In genomic region chr2:83069724-83070123, GRCh38 we compare ENCODE assay signal across 18 cellular contexts.
DNase-seq lines count a peak whose midpoint lies in the region; ATAC-seq and TF ChIP-seq lines count a peak whose summit lies in the region.
"Had no signal": no experiment of that assay in that cellular context is flagged by ENCODE, and none has a peak within 500 bp of the region (broad histone marks: within the 10 kb centered on the region; RNA-seq: fewer than 3 reads in every experiment).

No MANE protein-coding gene starts in this region.

- CTCF ChIA-PET in mammary epithelial cell (lab: Charles Lee; ENCODE audit: low non-redundant PET): no interaction called here

- H3K36me3 ChIP-seq in mammary epithelial cell (ENCODE audit: insufficient read depth, low read length) (no peaks in the 10 kb centered on the region), H7 (replicated peaks; ENCODE audit: control insufficient read depth, insufficient read depth, low read length) (no peaks in the 10 kb centered on the region)
- H3K36me3 ChIP-seq: pancreas, tibial artery had no signal

- intact Hi-C loops in mammary epithelial cell (cut with micrococcal nuclease): no loop called here

- no peaks in the 10 kb centered on the region for H3K9me3 ChIP-seq in mammary epithelial cell (replicated peaks; ENCODE audit: insufficient read depth, low read length)
- H3K9me3 ChIP-seq: pancreas, tibial artery had no signal

- no peaks in the 10 kb centered on the region for H3K27me3 ChIP-seq in mammary epithelial cell (ENCODE audit: insufficient read depth, low read length)
- no peaks in the 10 kb centered on the region; the same call in 1 of the 2 replicates for H3K27me3 ChIP-seq in H7 (ENCODE audit: control insufficient read depth, insufficient read depth, low read length)
- H3K27me3 ChIP-seq: foreskin keratinocyte, pancreas, tibial artery had no signal

- no peak for ATAC-seq in GM21717 (IDR thresholded peaks at IDR 0.05; ENCODE audit: unreplicated experiment)
- ATAC-seq: A549; activated T-cell treated with anti-CD3 and anti-CD28 coated beads, Interleukin-2, amount 50 U/mL, for 72 hours; foreskin keratinocyte; pancreas had no signal

- H3K4me2 ChIP-seq in mammary epithelial cell (ENCODE audit: insufficient read depth, low read depth, low read length): no peak overlapping the region
- H3K4me2 ChIP-seq: A549 had no signal

- in situ Hi-C loops in mammary epithelial cell (cut with MboI; ENCODE audit: low sequenced_read_pairs in 2 of 2): no loop called here

- dilution Hi-C loops in mammary epithelial cell (cut with HindIII; ENCODE audit: low sequenced_read_pairs): no loop called here

- H4K20me1 ChIP-seq in mammary epithelial cell (ENCODE audit: insufficient read depth, low read length): no peaks in the 10 kb centered on the region

- TF ChIP-seq CTCF in mammary epithelial cell (conservative IDR thresholded peaks at IDR 0.05 in 1 of 2, IDR thresholded peaks at IDR 0.05 in 1 of 2; ENCODE audit: extremely low read depth in 1 of 2, insufficient read depth in 1 of 2, low read depth in 1 of 2, low read length in 2 of 2): no peak

- no peaks in the 10 kb centered on the region for H3K79me2 ChIP-seq in mammary epithelial cell (ENCODE audit: insufficient read depth, low read length)

- H3K4me3 ChIP-seq in mammary epithelial cell (replicated peaks in 1 of 3; ENCODE audit: insufficient read depth in 1 of 3, low read depth in 2 of 3, low read length in 3 of 3) (no peak overlapping the region), skeletal muscle cell (ENCODE audit: low read depth, low read length) (no peak overlapping the region), H7 (ENCODE audit: insufficient read depth, low read depth, low read length) (no peak overlapping the region)
- H3K4me3 ChIP-seq: A549, pancreas, tibial artery had no signal

- BruUV-seq in mammary epithelial cell (replicated peaks; lab: Mats Ljungman, UMichigan): no TSS peak

- no peaks in the 10 kb centered on the region for H3K4me1 ChIP-seq in mammary epithelial cell (ENCODE audit: insufficient read depth, low read length)
- H3K4me1 ChIP-seq: A549, tibial artery had no signal

- DNase-seq in NCI-H345 (lab: John Stamatoyannopoulos, UW) (peak; percentile 20), NCI-H345 treated with DMSO at 0.1 percent for 48 hours (lab: John Stamatoyannopoulos, UW; ENCODE audit: unreplicated experiment) (no peak), OCI-M1 (lab: John Stamatoyannopoulos, UW) (peak; percentile 79), mammary epithelial cell (peak; percentile 24), skeletal muscle cell (ENCODE audit: low read depth) (peak; percentile 43), H7 (no peak), retina (no peak)
- DNase-seq: activated CD4-positive, alpha-beta T cell treated with anti-CD3 and anti-CD28 coated beads, Interleukin-2, amount 10 ng/mL, durations not matched to agents 24 days and 14 days; activated T-cell treated with anti-CD3 and anti-CD28 coated beads, Interleukin-2, amount 50 U/mL, for 72 hours; CD8-positive, alpha-beta memory T cell; foreskin keratinocyte; KG1; NCI-H1694 treated with DMSO at 0.1 percent for 48 hours; pancreas; SW 1271; tibial artery had no signal

- H3K9ac ChIP-seq in mammary epithelial cell (ENCODE audit: insufficient read depth, low read length): no peak overlapping the region

- H2AFZ ChIP-seq in mammary epithelial cell (ENCODE audit: low read depth, low read length): no peak overlapping the region

- no peak overlapping the region for H3K27ac ChIP-seq in mammary epithelial cell (ENCODE audit: insufficient read depth, low read depth, low read length)
- H3K27ac ChIP-seq: A549, foreskin keratinocyte, pancreas, tibial artery had no signal

Comparison
In these comparisons a context has a peak if more than half of its experiments do, and no peak if none do; other contexts are left out.
1. DNase-seq: peak in NCI-H345 (single experiment), OCI-M1 (single experiment), mammary epithelial cell (single experiment) and skeletal muscle cell (single experiment); none in NCI-H345 treated with DMSO at 0.1 percent for 48 hours (single experiment), H7 (single experiment) and retina (single experiment).